2 cellular contexts compared by ENCODE assay signal in the genomic region with DNA sequence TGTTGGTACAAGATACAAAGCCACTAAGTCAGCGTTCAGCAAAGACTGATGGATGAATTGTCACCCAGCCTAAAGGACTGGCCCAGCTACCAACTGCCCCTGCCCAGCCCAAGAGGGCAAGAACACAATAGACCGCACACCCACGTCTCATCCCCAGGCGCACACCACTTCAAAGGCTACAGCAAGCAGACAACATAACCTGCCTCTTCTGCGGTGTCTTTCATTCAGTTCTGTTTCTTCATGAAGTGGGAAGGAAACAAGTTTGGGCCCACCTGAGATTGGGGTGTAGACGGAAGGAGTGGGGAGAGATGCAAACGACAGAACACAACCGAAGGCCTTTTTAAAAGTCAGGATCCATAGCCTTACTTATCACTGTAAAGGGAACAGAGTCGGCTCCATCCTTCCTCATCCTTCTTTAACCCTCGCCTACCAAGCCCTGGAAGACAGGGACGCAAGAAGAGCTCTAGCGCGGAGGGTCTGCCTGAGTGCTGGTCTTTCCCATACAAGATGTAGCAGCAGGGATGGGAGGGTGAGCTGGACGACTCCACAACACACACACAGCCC.
TF ChIP-seq lines count a peak whose summit lies in the region.

No MANE protein-coding gene starts in this region.

TF ChIP-seq in GM23338, 12 proteins besides CTCF, POLR2A, EP300 and RAD21 (continued from another document):
- TF ChIP-seq, protein P1, sequence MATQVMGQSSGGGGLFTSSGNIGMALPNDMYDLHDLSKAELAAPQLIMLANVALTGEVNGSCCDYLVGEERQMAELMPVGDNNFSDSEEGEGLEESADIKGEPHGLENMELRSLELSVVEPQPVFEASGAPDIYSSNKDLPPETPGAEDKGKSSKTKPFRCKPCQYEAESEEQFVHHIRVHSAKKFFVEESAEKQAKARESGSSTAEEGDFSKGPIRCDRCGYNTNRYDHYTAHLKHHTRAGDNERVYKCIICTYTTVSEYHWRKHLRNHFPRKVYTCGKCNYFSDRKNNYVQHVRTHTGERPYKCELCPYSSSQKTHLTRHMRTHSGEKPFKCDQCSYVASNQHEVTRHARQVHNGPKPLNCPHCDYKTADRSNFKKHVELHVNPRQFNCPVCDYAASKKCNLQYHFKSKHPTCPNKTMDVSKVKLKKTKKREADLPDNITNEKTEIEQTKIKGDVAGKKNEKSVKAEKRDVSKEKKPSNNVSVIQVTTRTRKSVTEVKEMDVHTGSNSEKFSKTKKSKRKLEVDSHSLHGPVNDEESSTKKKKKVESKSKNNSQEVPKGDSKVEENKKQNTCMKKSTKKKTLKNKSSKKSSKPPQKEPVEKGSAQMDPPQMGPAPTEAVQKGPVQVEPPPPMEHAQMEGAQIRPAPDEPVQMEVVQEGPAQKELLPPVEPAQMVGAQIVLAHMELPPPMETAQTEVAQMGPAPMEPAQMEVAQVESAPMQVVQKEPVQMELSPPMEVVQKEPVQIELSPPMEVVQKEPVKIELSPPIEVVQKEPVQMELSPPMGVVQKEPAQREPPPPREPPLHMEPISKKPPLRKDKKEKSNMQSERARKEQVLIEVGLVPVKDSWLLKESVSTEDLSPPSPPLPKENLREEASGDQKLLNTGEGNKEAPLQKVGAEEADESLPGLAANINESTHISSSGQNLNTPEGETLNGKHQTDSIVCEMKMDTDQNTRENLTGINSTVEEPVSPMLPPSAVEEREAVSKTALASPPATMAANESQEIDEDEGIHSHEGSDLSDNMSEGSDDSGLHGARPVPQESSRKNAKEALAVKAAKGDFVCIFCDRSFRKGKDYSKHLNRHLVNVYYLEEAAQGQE (IDR thresholded peaks at IDR 0.05; ENCODE audit: unreplicated experiment): no peak
TF ChIP-seq in GM23338: peak in this region for 0.

TF ChIP-seq in HepG2, 621 proteins besides CTCF, POLR2A, EP300 and RAD21 (continued from another document):
- TF ChIP-seq, protein P2, sequence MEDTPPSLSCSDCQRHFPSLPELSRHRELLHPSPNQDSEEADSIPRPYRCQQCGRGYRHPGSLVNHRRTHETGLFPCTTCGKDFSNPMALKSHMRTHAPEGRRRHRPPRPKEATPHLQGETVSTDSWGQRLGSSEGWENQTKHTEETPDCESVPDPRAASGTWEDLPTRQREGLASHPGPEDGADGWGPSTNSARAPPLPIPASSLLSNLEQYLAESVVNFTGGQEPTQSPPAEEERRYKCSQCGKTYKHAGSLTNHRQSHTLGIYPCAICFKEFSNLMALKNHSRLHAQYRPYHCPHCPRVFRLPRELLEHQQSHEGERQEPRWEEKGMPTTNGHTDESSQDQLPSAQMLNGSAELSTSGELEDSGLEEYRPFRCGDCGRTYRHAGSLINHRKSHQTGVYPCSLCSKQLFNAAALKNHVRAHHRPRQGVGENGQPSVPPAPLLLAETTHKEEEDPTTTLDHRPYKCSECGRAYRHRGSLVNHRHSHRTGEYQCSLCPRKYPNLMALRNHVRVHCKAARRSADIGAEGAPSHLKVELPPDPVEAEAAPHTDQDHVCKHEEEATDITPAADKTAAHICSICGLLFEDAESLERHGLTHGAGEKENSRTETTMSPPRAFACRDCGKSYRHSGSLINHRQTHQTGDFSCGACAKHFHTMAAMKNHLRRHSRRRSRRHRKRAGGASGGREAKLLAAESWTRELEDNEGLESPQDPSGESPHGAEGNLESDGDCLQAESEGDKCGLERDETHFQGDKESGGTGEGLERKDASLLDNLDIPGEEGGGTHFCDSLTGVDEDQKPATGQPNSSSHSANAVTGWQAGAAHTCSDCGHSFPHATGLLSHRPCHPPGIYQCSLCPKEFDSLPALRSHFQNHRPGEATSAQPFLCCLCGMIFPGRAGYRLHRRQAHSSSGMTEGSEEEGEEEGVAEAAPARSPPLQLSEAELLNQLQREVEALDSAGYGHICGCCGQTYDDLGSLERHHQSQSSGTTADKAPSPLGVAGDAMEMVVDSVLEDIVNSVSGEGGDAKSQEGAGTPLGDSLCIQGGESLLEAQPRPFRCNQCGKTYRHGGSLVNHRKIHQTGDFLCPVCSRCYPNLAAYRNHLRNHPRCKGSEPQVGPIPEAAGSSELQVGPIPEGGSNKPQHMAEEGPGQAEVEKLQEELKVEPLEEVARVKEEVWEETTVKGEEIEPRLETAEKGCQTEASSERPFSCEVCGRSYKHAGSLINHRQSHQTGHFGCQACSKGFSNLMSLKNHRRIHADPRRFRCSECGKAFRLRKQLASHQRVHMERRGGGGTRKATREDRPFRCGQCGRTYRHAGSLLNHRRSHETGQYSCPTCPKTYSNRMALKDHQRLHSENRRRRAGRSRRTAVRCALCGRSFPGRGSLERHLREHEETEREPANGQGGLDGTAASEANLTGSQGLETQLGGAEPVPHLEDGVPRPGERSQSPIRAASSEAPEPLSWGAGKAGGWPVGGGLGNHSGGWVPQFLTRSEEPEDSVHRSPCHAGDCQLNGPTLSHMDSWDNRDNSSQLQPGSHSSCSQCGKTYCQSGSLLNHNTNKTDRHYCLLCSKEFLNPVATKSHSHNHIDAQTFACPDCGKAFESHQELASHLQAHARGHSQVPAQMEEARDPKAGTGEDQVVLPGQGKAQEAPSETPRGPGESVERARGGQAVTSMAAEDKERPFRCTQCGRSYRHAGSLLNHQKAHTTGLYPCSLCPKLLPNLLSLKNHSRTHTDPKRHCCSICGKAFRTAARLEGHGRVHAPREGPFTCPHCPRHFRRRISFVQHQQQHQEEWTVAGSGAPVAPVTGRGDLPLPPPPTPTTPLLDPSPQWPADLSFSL (CRISPR knock-in tag; IDR thresholded peaks at IDR 0.05): peak; percentile 51; the same call in 1 of the 2 replicates
- TF ChIP-seq ZBTB8A (CRISPR knock-in tag; IDR thresholded peaks at IDR 0.05; ENCODE audit: borderline replicate concordance, low read depth) (no peak), ZFP90 (CRISPR knock-in tag; IDR thresholded peaks at IDR 0.05; ENCODE audit: borderline replicate concordance) (0 out of 2 replicates have a peak, but pooled peaks have one; percentile 29), FOXK1 (CRISPR knock-in tag; IDR thresholded peaks at IDR 0.05; ENCODE audit: borderline replicate concordance, low read depth) (0 out of 2 replicates have a peak, but pooled peaks have one; percentile 20), FOXC1 (CRISPR knock-in tag; IDR thresholded peaks at IDR 0.05; ENCODE audit: borderline replicate concordance) (no peak), ZBTB42 (CRISPR knock-in tag; IDR thresholded peaks at IDR 0.05) (0 out of 2 replicates have a peak, but pooled peaks have one; percentile 38), ZNF264 (CRISPR knock-in tag; IDR thresholded peaks at IDR 0.05) (no peak), NFATC3 (CRISPR knock-in tag; IDR thresholded peaks at IDR 0.05) (0 out of 2 replicates have a peak, but pooled peaks have one; percentile 81)
TF ChIP-seq in HepG2: peak in this region for 13.
